Comparison of ENCODE assay signal across 9 cellular contexts in genomic region chr11:1706634-1707400, GRCh38. TPM values are rescaled to one million over a fixed set of nuclear protein-coding genes. Genes with fewer than 3 reads are reported as not detected.
A peak's percentile ranks its signal among the peaks of the same experiment; 100 is the strongest.
DNase-seq lines count a peak whose midpoint lies in the region; ATAC-seq and TF ChIP-seq lines count a peak whose summit lies in the region.
"Had no signal": no experiment of that assay in that cellular context is flagged by ENCODE, and none has a peak within 500 bp of the region (broad histone marks: within the 10 kb centered on the region; RNA-seq: fewer than 3 reads in every experiment).

No MANE protein-coding gene starts in this region.

- peak; percentile 28 to 43 for ATAC-seq in right cardiac atrium
- no peak for ATAC-seq in HG02938 (IDR thresholded peaks at IDR 0.05; ENCODE audit: unreplicated experiment)

- H3K27me3 ChIP-seq in right cardiac atrium (ENCODE audit: control insufficient read depth, insufficient read depth): no peaks in the 10 kb centered on the region

- H3K4me3 ChIP-seq in GM12875 (ENCODE audit: low read depth, low read length) (no peak overlapping the region), right cardiac atrium (ENCODE audit: low read length) (no peak overlapping the region)

- peak; percentile 29 for DNase-seq in ACHN
- peak; percentile 18 for DNase-seq in RPMI7951 (ENCODE audit: low read depth)
- DNase-seq in right cardiac atrium: peak in 2 of 3 donors; percentile 56
- no peak for DNase-seq in activated gamma-delta T cell treated with Interleukin-2 at 50 U/mL for 16 hours
- no peak for DNase-seq in Ammon's horn (ENCODE audit: low spot score)
- DNase-seq in AG08396 (ENCODE audit: low spot score): no peak
- DNase-seq: NCI-H1092 had no signal

- no peaks in the 10 kb centered on the region for H3K9me3 ChIP-seq in right cardiac atrium (ENCODE audit: control insufficient read depth, low read length)

- no peak overlapping the region for H3K27ac ChIP-seq in right cardiac atrium (ENCODE audit: low read length)

- TF ChIP-seq CTCF in GM12875 (IDR thresholded peaks at IDR 0.05; ENCODE audit: borderline replicate concordance, insufficient read depth, low read depth, low read length): 0 out of 2 replicates have a peak, but pooled peaks have one; percentile 13

- intact Hi-C loops in right cardiac atrium (cut with DNase I): no loop called here

- 83% methylated on average over 17 of the region's 17 CpGs for WGBS in right cardiac atrium

- H3K4me1 ChIP-seq in right cardiac atrium (ENCODE audit: control insufficient read depth, insufficient read depth, low read length): no peaks in the 10 kb centered on the region

- in situ Hi-C loops in ACHN (cut with HindIII; ENCODE audit: low pct_ligation_motif_present, low pct_unique_long_range_greater_than_20kb, low sequenced_read_pairs): no loop called here

RNA-seq across cellular contexts. Expression of gene KRTAP5-6, which starts 9.8 kb away (rescaled TPM):
- total RNA-seq in RPMI7951 (2014; rRNA removed; shearing (Covaris generic)): not detected in 2 replicates
- total RNA-seq in right cardiac atrium: not detected
- not detected for polyA plus RNA-seq in right cardiac atrium

RNA-seq across cellular contexts. Expression of gene IFITM10, which starts 43.6 kb away (rescaled TPM):
- 4.3 and 6.6 TPM in 2 replicates for total RNA-seq in RPMI7951 (2014; rRNA removed; shearing (Covaris generic))
- total RNA-seq in right cardiac atrium: 1 to 10 TPM in 1 of 4 donors, under 1 TPM in 3; 0.48 to 1.0 (median 0.59) TPM
- 0.25 TPM for polyA plus RNA-seq in right cardiac atrium

RNA-seq across cellular contexts. Expression of gene CTSD, which starts 56.9 kb away (rescaled TPM):
- total RNA-seq in RPMI7951 (2014; rRNA removed; shearing (Covaris generic)): 383 and 388 TPM in 2 replicates
- total RNA-seq in right cardiac atrium: 100 to 1,000 TPM; 674 to 717 (median 700) TPM
- polyA plus RNA-seq in right cardiac atrium: 748 TPM

Comparison
In these comparisons a context has a peak if more than half of its experiments do, and no peak if none do; other contexts are left out.
1. DNase-seq: peak in ACHN (single experiment), RPMI7951 (single experiment) and right cardiac atrium (2 of 3); none in activated gamma-delta T cell treated with Interleukin-2 at 50 U/mL for 16 hours (single experiment), Ammon's horn (single experiment) and AG08396 (single experiment).